In the genomic region with DNA sequence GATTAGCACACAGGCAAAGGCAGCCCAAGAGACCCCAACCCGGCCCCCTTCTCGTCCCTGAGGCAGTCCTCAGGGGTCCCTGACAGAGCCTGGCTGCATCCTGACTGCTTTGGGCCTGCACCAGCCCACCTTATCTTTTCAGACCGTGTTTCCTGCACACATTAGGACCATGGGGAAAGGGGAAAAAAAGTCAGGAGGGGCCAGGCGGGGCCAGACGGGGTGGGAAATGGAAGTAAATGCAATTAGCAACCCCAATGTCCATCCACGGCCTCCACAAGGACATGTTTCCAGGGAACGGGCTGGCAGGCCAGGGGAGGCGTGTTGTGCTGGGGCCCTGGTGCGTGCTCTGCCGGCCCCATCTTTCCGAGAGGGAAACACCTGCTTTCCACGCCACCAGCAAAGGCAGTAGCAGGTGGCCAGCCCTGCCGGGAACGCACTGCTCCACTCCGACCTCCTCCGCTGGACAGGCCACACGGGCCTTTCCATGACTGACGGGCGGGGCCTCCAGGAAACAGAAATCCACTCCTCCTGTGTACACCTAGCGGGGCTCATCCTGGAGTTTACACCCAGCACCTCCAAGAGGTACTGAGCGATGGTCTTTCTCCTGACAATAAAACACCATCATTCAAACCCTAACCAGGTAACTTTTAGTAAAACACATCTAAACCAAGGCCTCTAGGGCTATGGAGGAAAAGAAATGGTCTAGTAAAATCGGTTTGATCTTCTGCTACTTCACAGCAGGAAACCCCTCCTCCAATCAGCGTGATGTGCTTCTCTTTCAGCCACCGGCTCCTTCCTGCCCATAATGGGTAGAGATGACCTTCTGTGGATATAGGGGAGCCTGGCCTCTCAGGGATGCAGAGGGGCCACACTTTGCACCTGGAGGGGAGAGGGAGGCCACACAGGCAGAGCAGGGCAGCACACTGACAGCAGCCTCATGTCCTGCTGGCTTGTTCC, we compare ENCODE assay signal across 8 cellular contexts. TPM values are rescaled to one million over a fixed set of nuclear protein-coding genes. Genes with fewer than 3 reads are reported as not detected.
DNase-seq lines count a peak whose midpoint lies in the region; ATAC-seq and TF ChIP-seq lines count a peak whose summit lies in the region.

No MANE protein-coding gene starts in this region.

- TF ChIP-seq POLR2A in body of pancreas (IDR thresholded peaks at IDR 0.05) (no peak), thyroid gland (IDR thresholded peaks at IDR 0.05) (no peak)

- CTCF ChIA-PET in activated CD4-positive, alpha-beta T cell treated with anti-CD3 and anti-CD28 coated beads for 36 hours (lab: Charles Lee): interaction anchor here (0.6 to 11.0 kb wide), 8 partner anchors 9 to 98 kb away, joined by 3 to 139 read pairs (median 9); a partner anchor contains a TSS

- POLR2A ChIA-PET in activated CD4-positive, alpha-beta T cell treated with anti-CD3 and anti-CD28 coated beads for 36 hours (lab: Charles Lee): no interaction called here

- H3K4me1 ChIP-seq in body of pancreas (peaks cover 19% of the 10 kb centered on the region), thyroid gland (peaks cover 38 to 58% of the 10 kb centered on the region in 2 donors)

- WGBS in body of pancreas, 2 donors: 65 to 83% methylated on average over 21 to 24 of the region's 24 CpGs
- 65 to 74% methylated on average over 17 to 24 of the region's 24 CpGs for WGBS in thyroid gland, 2 donors

- H3K4me3 ChIP-seq in body of pancreas: no peak overlapping the region
- no peak overlapping the region for H3K4me3 ChIP-seq in thyroid gland (replicated peaks in 1 of 3)

- H3K36me3 ChIP-seq in body of pancreas (replicated peaks in 1 of 2; ENCODE audit: insufficient read depth in 1 of 2, low read depth in 2 of 2) (no peaks in the 10 kb centered on the region), thyroid gland (peaks cover 11 to 16% of the 10 kb centered on the region in 2 donors)

- H3K36me3 Mint-ChIP-seq in activated CD4-positive, alpha-beta T cell treated with anti-CD3 and anti-CD28 coated beads for 36 hours (ENCODE audit: low read depth): peaks cover 56% of the 10 kb centered on the region
- H3K36me3 Mint-ChIP-seq in memory B cell: peaks cover 25% of the 10 kb centered on the region

- no peak for ATAC-seq in activated CD4-positive, alpha-beta T cell treated with anti-CD3 and anti-CD28 coated beads for 36 hours
- ATAC-seq in body of pancreas: peak; percentile 38
- no peak for ATAC-seq in memory B cell (ENCODE audit: low read depth)
- ATAC-seq in GM21529 (IDR thresholded peaks at IDR 0.05; ENCODE audit: unreplicated experiment): no peak

- peaks cover 90% of the 10 kb centered on the region for H3K4me1 Mint-ChIP-seq in activated CD4-positive, alpha-beta T cell treated with anti-CD3 and anti-CD28 coated beads for 36 hours
- peaks cover 65% of the 10 kb centered on the region for H3K4me1 Mint-ChIP-seq in memory B cell

- no peaks in the 10 kb centered on the region for H3K27me3 Mint-ChIP-seq in activated CD4-positive, alpha-beta T cell treated with anti-CD3 and anti-CD28 coated beads for 36 hours
- H3K27me3 Mint-ChIP-seq in memory B cell: no peaks in the 10 kb centered on the region

- H3K9me3 ChIP-seq in body of pancreas: no peaks in the 10 kb centered on the region
- no peaks in the 10 kb centered on the region for H3K9me3 ChIP-seq in thyroid gland

- H3K27ac ChIP-seq in body of pancreas (peak overlapping the region in 2 of 4 donors; percentile 32 to 43), thyroid gland (peak overlapping the region in 2 of 3 donors; percentile 70)

- TF ChIP-seq CTCF in body of pancreas (IDR thresholded peaks at IDR 0.05) (no peak), thyroid gland (IDR thresholded peaks at IDR 0.05) (no peak)

- H3K27ac Mint-ChIP-seq in activated CD4-positive, alpha-beta T cell treated with anti-CD3 and anti-CD28 coated beads for 36 hours: peak overlapping the region; percentile 88
- peak overlapping the region; percentile 72 for H3K27ac Mint-ChIP-seq in memory B cell

- H3K4me3 Mint-ChIP-seq in activated CD4-positive, alpha-beta T cell treated with anti-CD3 and anti-CD28 coated beads for 36 hours: peak overlapping the region; percentile 51
- H3K4me3 Mint-ChIP-seq in memory B cell: peak overlapping the region; percentile 80

- peak; percentile 24 for DNase-seq in activated CD4-positive, alpha-beta T cell treated with anti-CD3 and anti-CD28 coated beads for 36 hours
- DNase-seq in activated CD4-positive, alpha-beta T cell treated with anti-CD3 and anti-CD28 coated beads, Interleukin-2, amount 50 U/mL, for 4 hours: no peak
- DNase-seq in body of pancreas: peak in 3 of 4 donors; percentile 38 to 48 (median 48)
- no peak for DNase-seq in memory B cell (ENCODE audit: low spot score in 2 of 2)
- no peak for DNase-seq in thyroid gland
- DNase-seq in epidermal melanocyte (ENCODE audit: insufficient read length, low spot score): no peak
- no peak for DNase-seq in DMS79 (lab: John Stamatoyannopoulos, UW)

- H3K27me3 ChIP-seq in body of pancreas (no peaks in the 10 kb centered on the region), thyroid gland (no peaks in the 10 kb centered on the region)

- peaks cover under 1% of the 10 kb centered on the region for H3K9me3 Mint-ChIP-seq in activated CD4-positive, alpha-beta T cell treated with anti-CD3 and anti-CD28 coated beads for 36 hours (ENCODE audit: low read depth)
- peaks cover under 1% of the 10 kb centered on the region for H3K9me3 Mint-ChIP-seq in memory B cell

- intact Hi-C loops in activated CD4-positive, alpha-beta T cell treated with anti-CD3 and anti-CD28 coated beads for 36 hours (cut with DNase I, micrococcal nuclease): no loop called here
- intact Hi-C loops in body of pancreas (cut with DNase I): no loop called here
- intact Hi-C loops in thyroid gland (cut with DNase I): no loop called here

RNA-seq across cellular contexts. Expression of a gene that starts 7.2 kb away (rescaled TPM):
- 10 to 100 TPM; 71.0 to 73.6 TPM for total RNA-seq in activated CD4-positive, alpha-beta T cell treated with anti-CD3 and anti-CD28 coated beads for 36 hours
- total RNA-seq in body of pancreas (10 to 100 TPM; 18.7 to 45.2 TPM), thyroid gland (10 to 100 TPM; 53.5 to 90.7 (median 67.4) TPM)

RNA-seq across cellular contexts. Expression of a gene that starts 26.7 kb away (rescaled TPM):
- under 1 TPM; 0.28 to 0.39 TPM for total RNA-seq in activated CD4-positive, alpha-beta T cell treated with anti-CD3 and anti-CD28 coated beads for 36 hours
- 10 to 100 TPM; 13.5 to 18.9 TPM for total RNA-seq in body of pancreas
- total RNA-seq in thyroid gland: 10 to 100 TPM in 2 of 4 donors, 1 to 10 TPM in 2; 7.8 to 13.9 (median 10.2) TPM

RNA-seq across cellular contexts. Expression of a gene that starts 45.8 kb away (rescaled TPM):
- total RNA-seq in activated CD4-positive, alpha-beta T cell treated with anti-CD3 and anti-CD28 coated beads for 36 hours: 10 to 100 TPM; 15.8 to 16.7 TPM
- 10 to 100 TPM; 16.3 to 34.3 TPM for total RNA-seq in body of pancreas
- total RNA-seq in thyroid gland: 10 to 100 TPM; 19.5 to 43.1 (median 36.7) TPM

RNA-seq across cellular contexts. Expression of a gene that starts 53.3 kb away (rescaled TPM):
- 10 to 100 TPM; 13.2 to 13.5 TPM for total RNA-seq in activated CD4-positive, alpha-beta T cell treated with anti-CD3 and anti-CD28 coated beads for 36 hours
- total RNA-seq in body of pancreas: 10 to 100 TPM; 12.7 to 35.6 TPM
- total RNA-seq in thyroid gland: 10 to 100 TPM; 14.8 to 30.1 (median 21.7) TPM

Comparison
In these comparisons a context has a peak if more than half of its experiments do, and no peak if none do; other contexts are left out.
1. DNase-seq: peak in activated CD4-positive, alpha-beta T cell treated with anti-CD3 and anti-CD28 coated beads for 36 hours (single experiment) and body of pancreas (3 of 4); none in activated CD4-positive, alpha-beta T cell treated with anti-CD3 and anti-CD28 coated beads, Interleukin-2, amount 50 U/mL, for 4 hours (0 of 2), memory B cell (0 of 2), thyroid gland (0 of 2), epidermal melanocyte (single experiment) and DMS79 (single experiment).
2. RNA of a gene that starts 26.7 kb away (total RNA-seq): 13.5 to 18.9 TPM in body of pancreas and 7.8 to 13.9 TPM in thyroid gland; 0.28 to 0.39 TPM in activated CD4-positive, alpha-beta T cell treated with anti-CD3 and anti-CD28 coated beads for 36 hours; every median in the first group is over 4 times any median in the second.